Comparison of ENCODE assay signal across 26 cellular contexts in the genomic region with DNA sequence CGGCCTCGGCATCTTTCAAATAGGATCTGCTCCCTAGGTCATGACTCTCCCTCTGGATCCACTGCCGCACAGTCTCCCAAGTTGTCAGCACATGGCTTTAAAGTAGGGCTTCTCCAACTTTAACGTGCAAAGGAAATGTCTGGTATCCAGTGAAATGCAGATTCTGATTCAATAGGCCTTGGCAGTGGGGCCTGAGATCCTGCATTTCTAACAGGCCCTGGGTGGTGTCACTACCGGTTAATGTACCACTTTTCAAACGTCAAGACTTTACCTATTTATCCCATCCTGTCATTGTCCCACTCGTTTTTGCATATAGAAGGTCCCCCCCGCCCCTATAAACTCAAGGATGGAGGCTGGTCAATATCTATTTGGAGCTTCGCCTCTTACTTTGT.
DNase-seq lines count a peak whose midpoint lies in the region; ATAC-seq and TF ChIP-seq lines count a peak whose summit lies in the region.
"Had no signal": no experiment of that assay in that cellular context is flagged by ENCODE, and none has a peak within 500 bp of the region (broad histone marks: within the 10 kb centered on the region; RNA-seq: fewer than 3 reads in every experiment).

No MANE protein-coding gene starts in this region.

- no peak overlapping the region for H3K4me3 ChIP-seq in lung
- H3K4me3 ChIP-seq: dorsolateral prefrontal cortex, SK-N-MC had no signal

- H3K9me3 Mint-ChIP-seq in WTC11, result peaks cover 21% of the 10 kb centered on the region

- POLR2A ChIA-PET in WTC11 (lab: Charles Lee), result no interaction called here

- H3K27ac Mint-ChIP-seq in WTC11, result 0 out of 2 replicates have a peak overlapping the region, but pooled peaks have one; percentile 6
- H3K27ac Mint-ChIP-seq: CD4-positive, alpha-beta T cell; stimulated activated memory B cell treated with anti-CD40 and anti-IgM and Interleukin-4, amounts not matched to agents 10 μg/mL and 1 μg/mL and 100 μg/mL, for 72 hours; T-helper 1 cell treated with Interleukin-12 subunit alpha and Interleukin-12 subunit beta and Interleukin-4 antibody, amounts not matched to agents 30 μg/mL and 1 μg/mL, for 36 hours had no signal

- H3K4me1 Mint-ChIP-seq in WTC11, result peaks cover 34% of the 10 kb centered on the region
- H3K4me1 Mint-ChIP-seq: stimulated activated memory B cell treated with anti-CD40 and anti-IgM and Interleukin-4, amounts not matched to agents 10 μg/mL and 1 μg/mL and 100 μg/mL, for 72 hours had no signal

- no peak overlapping the region for H3K4me3 Mint-ChIP-seq in WTC11
- H3K4me3 Mint-ChIP-seq: CD4-positive, alpha-beta T cell; stimulated activated memory B cell treated with anti-CD40 and anti-IgM and Interleukin-4, amounts not matched to agents 10 μg/mL and 1 μg/mL and 100 μg/mL, for 72 hours; T-helper 1 cell treated with Interleukin-12 subunit alpha and Interleukin-12 subunit beta and Interleukin-4 antibody, amounts not matched to agents 30 μg/mL and 1 μg/mL, for 36 hours had no signal

- no peak overlapping the region for H3K27ac ChIP-seq in lung (ENCODE audit: low read depth in 1 of 2, low read length in 1 of 2)
- H3K27ac ChIP-seq: dorsolateral prefrontal cortex, HL-60, SK-N-MC had no signal

- WGBS in lung, 2 donors, result 80 to 85% methylated on average over 9 of the region's 9 CpGs

- ATAC-seq in HG02981 (IDR thresholded peaks at IDR 0.05; ENCODE audit: unreplicated experiment), result peak; percentile 19
- no peak for ATAC-seq in WTC11
- no peak for ATAC-seq in lung (ENCODE audit: insufficient read depth, low FRiP score)
- no peak for ATAC-seq in HG02885 (IDR thresholded peaks at IDR 0.05; ENCODE audit: poor library complexity, unreplicated experiment)

- CTCF ChIA-PET in WTC11 (lab: Charles Lee), result interaction anchor here (1.0 to 3.0 kb wide), 7 partner anchors 11 to 309 kb away, joined by 3 to 15 read pairs (median 8); a partner anchor contains a TSS

- peaks cover 5% of the 10 kb centered on the region; the same call in 1 of the 2 replicates for H3K27me3 Mint-ChIP-seq in WTC11 (ENCODE audit: low read depth)

- peaks cover 0 to 4% of the 10 kb centered on the region in 2 donors for H3K9me3 ChIP-seq in lung (ENCODE audit: control insufficient read depth in 2 of 2, insufficient read depth in 1 of 2, low read length in 1 of 2)

- no peaks in the 10 kb centered on the region for H3K4me1 ChIP-seq in lung (ENCODE audit: control insufficient read depth in 2 of 2, insufficient read depth in 2 of 2, low read length in 2 of 2)

- peak; percentile 46 for DNase-seq in DMS53 (lab: John Stamatoyannopoulos, UW)
- DNase-seq in DMS53 treated with DMSO at 0.1 percent for 48 hours (lab: John Stamatoyannopoulos, UW; ENCODE audit: unreplicated experiment), result no peak
- DNase-seq in WTC11 (ENCODE audit: low spot score), result no peak
- peak; percentile 20 for DNase-seq in lung (ENCODE audit: low spot score)
- no peak for DNase-seq in NCI-H1105 (lab: John Stamatoyannopoulos, UW)
- DNase-seq in inferior parietal cortex (ENCODE audit: extremely low spot score), result no peak
- DNase-seq: 8988T; activated CD4-positive, alpha-beta T cell treated with anti-CD3 and anti-CD28 coated beads for 1 hour; activated CD8-positive, alpha-beta memory T cell treated with anti-CD3 and anti-CD28 coated beads for 24 hours; activated gamma-delta T cell; activated T-cell treated with anti-CD3 and anti-CD28 coated beads, Interleukin-2, amount 50 U/mL, for 1 hour; CD4-positive, alpha-beta T cell; dorsolateral prefrontal cortex; GF-D8; kidney; midbrain; NCI-H1694; NCI-H524 treated with DMSO at 0.1 percent for 48 hours; occipital lobe; stimulated activated CD4-positive, alpha-beta T cell treated with anti-CD3 and anti-CD28 coated beads, Interleukin-4, amount 100 ng/mL, for 4 hours had no signal

- H3K36me3 Mint-ChIP-seq in WTC11, result peaks cover 10% of the 10 kb centered on the region

- TF ChIP-seq CTCF in WTC11 (IDR thresholded peaks at IDR 0.05) (no peak), lung (IDR thresholded peaks at IDR 0.05; ENCODE audit: control extremely low read depth, extremely low read depth) (no peak)

- H3K36me3 ChIP-seq in lung (ENCODE audit: control insufficient read depth in 2 of 2, insufficient read depth in 2 of 2, low read length in 2 of 2), result no peaks in the 10 kb centered on the region

- H3K27me3 ChIP-seq in lung (ENCODE audit: control insufficient read depth, insufficient read depth), result no peaks in the 10 kb centered on the region

TF ChIP-seq in WTC11, 78 proteins besides CTCF, POLR2A, EP300 and RAD21:
- TF ChIP-seq ZNF416 (CRISPR knock-in tag; IDR thresholded peaks at IDR 0.05) (no peak), CREB1 (CRISPR knock-in tag; IDR thresholded peaks at IDR 0.05) (no peak), IRF2 (CRISPR knock-in tag; IDR thresholded peaks at IDR 0.05; ENCODE audit: borderline replicate concordance, low read depth) (no peak), ZNF219 (CRISPR knock-in tag; IDR thresholded peaks at IDR 0.05; ENCODE audit: borderline replicate concordance) (no peak), NR1H2 (CRISPR knock-in tag; IDR thresholded peaks at IDR 0.05) (no peak), MYBL2 (CRISPR knock-in tag; IDR thresholded peaks at IDR 0.05) (no peak)
- TF ChIP-seq, protein P1, sequence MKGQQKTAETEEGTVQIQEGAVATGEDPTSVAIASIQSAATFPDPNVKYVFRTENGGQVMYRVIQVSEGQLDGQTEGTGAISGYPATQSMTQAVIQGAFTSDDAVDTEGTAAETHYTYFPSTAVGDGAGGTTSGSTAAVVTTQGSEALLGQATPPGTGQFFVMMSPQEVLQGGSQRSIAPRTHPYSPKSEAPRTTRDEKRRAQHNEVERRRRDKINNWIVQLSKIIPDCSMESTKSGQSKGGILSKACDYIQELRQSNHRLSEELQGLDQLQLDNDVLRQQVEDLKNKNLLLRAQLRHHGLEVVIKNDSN (CRISPR knock-in tag; IDR thresholded peaks at IDR 0.05), result no peak
- TF ChIP-seq, protein P2, sequence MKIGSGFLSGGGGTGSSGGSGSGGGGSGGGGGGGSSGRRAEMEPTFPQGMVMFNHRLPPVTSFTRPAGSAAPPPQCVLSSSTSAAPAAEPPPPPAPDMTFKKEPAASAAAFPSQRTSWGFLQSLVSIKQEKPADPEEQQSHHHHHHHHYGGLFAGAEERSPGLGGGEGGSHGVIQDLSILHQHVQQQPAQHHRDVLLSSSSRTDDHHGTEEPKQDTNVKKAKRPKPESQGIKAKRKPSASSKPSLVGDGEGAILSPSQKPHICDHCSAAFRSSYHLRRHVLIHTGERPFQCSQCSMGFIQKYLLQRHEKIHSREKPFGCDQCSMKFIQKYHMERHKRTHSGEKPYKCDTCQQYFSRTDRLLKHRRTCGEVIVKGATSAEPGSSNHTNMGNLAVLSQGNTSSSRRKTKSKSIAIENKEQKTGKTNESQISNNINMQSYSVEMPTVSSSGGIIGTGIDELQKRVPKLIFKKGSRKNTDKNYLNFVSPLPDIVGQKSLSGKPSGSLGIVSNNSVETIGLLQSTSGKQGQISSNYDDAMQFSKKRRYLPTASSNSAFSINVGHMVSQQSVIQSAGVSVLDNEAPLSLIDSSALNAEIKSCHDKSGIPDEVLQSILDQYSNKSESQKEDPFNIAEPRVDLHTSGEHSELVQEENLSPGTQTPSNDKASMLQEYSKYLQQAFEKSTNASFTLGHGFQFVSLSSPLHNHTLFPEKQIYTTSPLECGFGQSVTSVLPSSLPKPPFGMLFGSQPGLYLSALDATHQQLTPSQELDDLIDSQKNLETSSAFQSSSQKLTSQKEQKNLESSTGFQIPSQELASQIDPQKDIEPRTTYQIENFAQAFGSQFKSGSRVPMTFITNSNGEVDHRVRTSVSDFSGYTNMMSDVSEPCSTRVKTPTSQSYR (CRISPR knock-in tag; IDR thresholded peaks at IDR 0.05), result no peak
- TF ChIP-seq, protein P3, sequence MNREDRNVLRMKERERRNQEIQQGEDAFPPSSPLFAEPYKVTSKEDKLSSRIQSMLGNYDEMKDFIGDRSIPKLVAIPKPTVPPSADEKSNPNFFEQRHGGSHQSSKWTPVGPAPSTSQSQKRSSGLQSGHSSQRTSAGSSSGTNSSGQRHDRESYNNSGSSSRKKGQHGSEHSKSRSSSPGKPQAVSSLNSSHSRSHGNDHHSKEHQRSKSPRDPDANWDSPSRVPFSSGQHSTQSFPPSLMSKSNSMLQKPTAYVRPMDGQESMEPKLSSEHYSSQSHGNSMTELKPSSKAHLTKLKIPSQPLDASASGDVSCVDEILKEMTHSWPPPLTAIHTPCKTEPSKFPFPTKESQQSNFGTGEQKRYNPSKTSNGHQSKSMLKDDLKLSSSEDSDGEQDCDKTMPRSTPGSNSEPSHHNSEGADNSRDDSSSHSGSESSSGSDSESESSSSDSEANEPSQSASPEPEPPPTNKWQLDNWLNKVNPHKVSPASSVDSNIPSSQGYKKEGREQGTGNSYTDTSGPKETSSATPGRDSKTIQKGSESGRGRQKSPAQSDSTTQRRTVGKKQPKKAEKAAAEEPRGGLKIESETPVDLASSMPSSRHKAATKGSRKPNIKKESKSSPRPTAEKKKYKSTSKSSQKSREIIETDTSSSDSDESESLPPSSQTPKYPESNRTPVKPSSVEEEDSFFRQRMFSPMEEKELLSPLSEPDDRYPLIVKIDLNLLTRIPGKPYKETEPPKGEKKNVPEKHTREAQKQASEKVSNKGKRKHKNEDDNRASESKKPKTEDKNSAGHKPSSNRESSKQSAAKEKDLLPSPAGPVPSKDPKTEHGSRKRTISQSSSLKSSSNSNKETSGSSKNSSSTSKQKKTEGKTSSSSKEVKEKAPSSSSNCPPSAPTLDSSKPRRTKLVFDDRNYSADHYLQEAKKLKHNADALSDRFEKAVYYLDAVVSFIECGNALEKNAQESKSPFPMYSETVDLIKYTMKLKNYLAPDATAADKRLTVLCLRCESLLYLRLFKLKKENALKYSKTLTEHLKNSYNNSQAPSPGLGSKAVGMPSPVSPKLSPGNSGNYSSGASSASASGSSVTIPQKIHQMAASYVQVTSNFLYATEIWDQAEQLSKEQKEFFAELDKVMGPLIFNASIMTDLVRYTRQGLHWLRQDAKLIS (CRISPR knock-in tag; IDR thresholded peaks at IDR 0.05; ENCODE audit: borderline replicate concordance), result no peak

Comparison
In these comparisons a context has a peak if more than half of its experiments do, and no peak if none do; other contexts are left out.
1. DNase-seq: peak in DMS53 (single experiment) and lung (single experiment); none in DMS53 treated with DMSO at 0.1 percent for 48 hours (single experiment), WTC11 (single experiment), NCI-H1105 (single experiment) and inferior parietal cortex (single experiment).